1 cellular context compared by ENCODE assay signal in genomic region chr4:73822812-73823480, GRCh38.
TF ChIP-seq lines count a peak whose summit lies in the region.

No MANE protein-coding gene starts in this region.

TF ChIP-seq in SK-N-SH treated with all-trans-retinoic acid at 6 μM for 48 hours, 23 proteins besides CTCF, POLR2A, EP300 and RAD21 (continued from another document):
- TF ChIP-seq CSRNP3 (CRISPR knock-in tag; IDR thresholded peaks at IDR 0.05): no peak
- TF ChIP-seq TCF4 (CRISPR knock-in tag; IDR thresholded peaks at IDR 0.05; ENCODE audit: borderline replicate concordance): no peak
- TF ChIP-seq ZC3H10 (CRISPR knock-in tag; IDR thresholded peaks at IDR 0.05): no peak
- no peak for TF ChIP-seq PATZ1 (CRISPR knock-in tag; IDR thresholded peaks at IDR 0.05; ENCODE audit: borderline replicate concordance)
- TF ChIP-seq CSDC2 (CRISPR knock-in tag; IDR thresholded peaks at IDR 0.05): no peak
- no peak for TF ChIP-seq OSR1 (CRISPR knock-in tag; IDR thresholded peaks at IDR 0.05)
- no peak for TF ChIP-seq PPARA (CRISPR knock-in tag; IDR thresholded peaks at IDR 0.05; ENCODE audit: borderline replicate concordance)
- TF ChIP-seq ZNF565 (CRISPR knock-in tag; conservative IDR thresholded peaks at IDR 0.05; ENCODE audit: low read depth): no peak
- TF ChIP-seq POU6F1 (CRISPR knock-in tag; IDR thresholded peaks at IDR 0.05; ENCODE audit: borderline replicate concordance, low read depth): no peak
- no peak for TF ChIP-seq GLIS3 (CRISPR knock-in tag; IDR thresholded peaks at IDR 0.05)
- TF ChIP-seq ZFP30 (CRISPR knock-in tag; IDR thresholded peaks at IDR 0.05): no peak
